8 cellular contexts compared by ENCODE assay signal in genomic region chr11:96389604-96390402, GRCh38. TPM values are rescaled to one million over a fixed set of nuclear protein-coding genes. Genes with fewer than 3 reads are reported as not detected.
DNase-seq lines count a peak whose midpoint lies in the region; ATAC-seq, FAIRE-seq and TF ChIP-seq lines count a peak whose summit lies in the region.

Gene CCDC82, minus strand, starts transcription at chr11:96389912. Its CDS starts 5,165 bp downstream, at chr11:96384747.
Gene JRKL, plus strand, starts transcription at chr11:96390013. Its CDS starts 637 bp downstream, at chr11:96390650.

- H3K27ac ChIP-seq in BLaER1 treated with 17β-estradiol and CSF1 and Interleukin-3, amounts not matched to agents 10 nM and 100 nM: peak within 1 kb of the TSS; percentile 79 to 90 (median 85)
- H3K27ac ChIP-seq in HepG2 (ENCODE audit: extremely low read length, insufficient read depth, low read length): peak within 1 kb of the TSS; percentile 78

- TF ChIP-seq CTCF in HepG2 (CRISPR knock-in tag; IDR thresholded peaks at IDR 0.05): 0 out of 2 replicates have a peak, but pooled peaks have one; percentile 9

- TF ChIP-seq EP300 in HepG2 (IDR thresholded peaks at IDR 0.05; ENCODE audit: low read depth in 2 of 2, low read length in 2 of 2) (0 out of 4 replicates have a peak, but pooled peaks of 1 of the 2 experiments have one; percentile 36), HepG2 (CRISPR knock-in tag; IDR thresholded peaks at IDR 0.05; ENCODE audit: borderline replicate concordance) (no peak)

- intact Hi-C loops in HepG2 (cut with micrococcal nuclease; ENCODE audit: unreplicated experiment): loop anchor here (1.0 kb wide), 2 partner anchors 376 to 601 kb away; partner anchors contain the start of gene FAM76B

- FAIRE-seq in HepG2 (lab: Jason Lieb, UNC): no peak

- peak within 1 kb of the TSS; percentile 89 for H3K4me3 Mint-ChIP-seq in activated CD4-positive, alpha-beta T cell treated with anti-CD3 and anti-CD28 coated beads, Interleukin-2, amount 10 ng/mL, durations not matched to agents 7 days and 5 days

- peaks cover 0 to 25% (median 0%) of the 10 kb centered on the region in 11 experiments; a peak in 7 of 22 replicates for H4K20me1 ChIP-seq in BLaER1 treated with 17β-estradiol and CSF1 and Interleukin-3, amounts not matched to agents 10 nM and 100 nM
- H4K20me1 ChIP-seq in HepG2 (ENCODE audit: insufficient read depth, low read length): no peaks in the 10 kb centered on the region

- H3K4me3 ChIP-seq in BLaER1 treated with 17β-estradiol and CSF1 and Interleukin-3, amounts not matched to agents 10 nM and 100 nM: peak within 1 kb of the TSS; percentile 85 to 99 (median 92)
- peak within 1 kb of the TSS; percentile 79 to 81 (median 80) for H3K4me3 ChIP-seq in HepG2 (replicated peaks in 1 of 3; ENCODE audit: insufficient read depth in 1 of 3, low read depth in 2 of 3, low read length in 3 of 3)

- H3K9me3 Mint-ChIP-seq in activated CD4-positive, alpha-beta T cell treated with anti-CD3 and anti-CD28 coated beads, Interleukin-2, amount 10 ng/mL, durations not matched to agents 7 days and 5 days: no peaks in the 10 kb centered on the region

- H3K79me2 ChIP-seq in HepG2 (ENCODE audit: insufficient read depth, low read length): peaks cover 41% of the 10 kb centered on the region

- POLR2A ChIA-PET in activated CD4-positive, alpha-beta T cell treated with anti-CD3 and anti-CD28 coated beads, Interleukin-2, amount 10 ng/mL, durations not matched to agents 7 days and 5 days (lab: Charles Lee): interaction anchor here (0.6 to 1.6 kb wide), 6 partner anchors 18 to 601 kb away, joined by 3 to 7 read pairs (median 4); partner anchors contain the start of gene MAML2
- POLR2A ChIA-PET in HepG2 (lab: Yijun Ruan, JAX): interaction anchor here (0.6 to 2.5 kb wide), 20 partner anchors 10 to 1321 kb away, joined by 3 to 25 read pairs (median 4); partner anchors contain the start of genes CEP57, FAM76B, MAML2 and MTMR2

- peaks cover 0 to 24% (median 9%) of the 10 kb centered on the region in 11 experiments; a peak in 13 of 22 replicates for H3K36me3 ChIP-seq in BLaER1 treated with 17β-estradiol and CSF1 and Interleukin-3, amounts not matched to agents 10 nM and 100 nM
- 0 out of 5 replicates have a peak, but pooled peaks cover 0 to 3% of the 10 kb centered on the region in 2 experiments for H3K36me3 ChIP-seq in HepG2 (replicated peaks in 1 of 2; ENCODE audit: control insufficient read depth in 1 of 2, insufficient read depth in 2 of 2, low read length in 2 of 2)

- TF ChIP-seq RAD21 in HepG2 (CRISPR knock-in tag; IDR thresholded peaks at IDR 0.05): 0 out of 2 replicates have a peak, but pooled peaks have one; percentile 33

- H2AFZ ChIP-seq in HepG2 (ENCODE audit: low read length): no peak within 1 kb of the TSS

- peaks cover 61% of the 10 kb centered on the region for H3K4me1 Mint-ChIP-seq in activated CD4-positive, alpha-beta T cell treated with anti-CD3 and anti-CD28 coated beads, Interleukin-2, amount 10 ng/mL, durations not matched to agents 7 days and 5 days

- H3K9ac ChIP-seq in BLaER1 treated with 17β-estradiol and CSF1 and Interleukin-3, amounts not matched to agents 10 nM and 100 nM: peak within 1 kb of the TSS; percentile 84 to 94 (median 87)
- H3K9ac ChIP-seq in HepG2 (ENCODE audit: insufficient read depth, low read depth, low read length): peak within 1 kb of the TSS; percentile 92

- peaks cover 0 to 7% (median 0%) of the 10 kb centered on the region in 11 experiments; a peak in 4 of 22 replicates for H3K9me3 ChIP-seq in BLaER1 treated with 17β-estradiol and CSF1 and Interleukin-3, amounts not matched to agents 10 nM and 100 nM (replicated peaks in 1 of 11)
- peaks cover 11% of the 10 kb centered on the region; the same call in 1 of the 2 replicates for H3K9me3 ChIP-seq in HepG2 (ENCODE audit: low read length)

- BruUV-seq in HepG2 (replicated peaks; lab: Mats Ljungman, UMichigan): no TSS peak

- H3K4me2 ChIP-seq in BLaER1 treated with 17β-estradiol and CSF1 and Interleukin-3, amounts not matched to agents 10 nM and 100 nM: peak within 1 kb of the TSS; percentile 83 to 96 (median 87)
- H3K4me2 ChIP-seq in HepG2 (ENCODE audit: low read depth, low read length): peak within 1 kb of the TSS; percentile 96

- no peaks in the 10 kb centered on the region for H3K27me3 Mint-ChIP-seq in activated CD4-positive, alpha-beta T cell treated with anti-CD3 and anti-CD28 coated beads, Interleukin-2, amount 10 ng/mL, durations not matched to agents 7 days and 5 days

- H3K4me1 ChIP-seq in BLaER1 treated with 17β-estradiol and CSF1 and Interleukin-3, amounts not matched to agents 10 nM and 100 nM: peaks cover 20 to 61% (median 26%) of the 10 kb centered on the region in 10 experiments
- peaks cover 51% of the 10 kb centered on the region for H3K4me1 ChIP-seq in HepG2 (ENCODE audit: insufficient read depth, low read length)

- H3K36me3 Mint-ChIP-seq in activated CD4-positive, alpha-beta T cell treated with anti-CD3 and anti-CD28 coated beads, Interleukin-2, amount 10 ng/mL, durations not matched to agents 7 days and 5 days (ENCODE audit: low read depth): peaks cover 27% of the 10 kb centered on the region

- CTCF ChIA-PET in activated CD4-positive, alpha-beta T cell treated with anti-CD3 and anti-CD28 coated beads, Interleukin-2, amount 10 ng/mL, durations not matched to agents 7 days and 5 days (lab: Charles Lee): interaction anchor here (0.6 to 3.0 kb wide), 8 partner anchors 19 to 599 kb away, joined by 3 to 20 read pairs (median 3); partner anchors contain the start of gene MAML2
- CTCF ChIA-PET in HepG2 (lab: Yijun Ruan, JAX; ENCODE audit: low intra/inter-chr PET ratio, low total read pairs): no interaction called here

- H3K27ac Mint-ChIP-seq in activated CD4-positive, alpha-beta T cell treated with anti-CD3 and anti-CD28 coated beads, Interleukin-2, amount 10 ng/mL, durations not matched to agents 7 days and 5 days: peak within 1 kb of the TSS; percentile 95

- DNase-seq in NCI-H526 (lab: John Stamatoyannopoulos, UW): peak; percentile 97 to 100
- peak; percentile 98 for DNase-seq in activated CD4-positive, alpha-beta T cell treated with anti-CD3 and anti-CD28 coated beads, Interleukin-2, amount 10 ng/mL, durations not matched to agents 7 days and 5 days
- peak; percentile 92 for DNase-seq in dedifferentiated amniotic fluid mesenchymal stem cell (ENCODE audit: extremely low spot score)
- peak; percentile 91 for DNase-seq in HepG2 (ENCODE audit: low spot score)
- peak; percentile 98 for DNase-seq in stimulated activated CD4-positive, alpha-beta T cell treated with anti-CD3 and anti-CD28 coated beads, Interleukin-2, amount 100 ng/mL, for 48 hours

- TF ChIP-seq POLR2A in HepG2 (IDR thresholded peaks at IDR 0.05; ENCODE audit: insufficient read depth in 1 of 2, low read depth in 2 of 2, low read length in 2 of 2): peak; percentile 58 to 83

- in situ Hi-C loops in HepG2 (cut with HindIII; ENCODE audit: extremely low pct_ligation_motif_present, low pct_unique_long_range_greater_than_20kb): loop anchor here (10.0 kb wide), 1 partner anchor 555 kb away; no protein-coding TSS in a partner anchor

- peak; percentile 93 for ATAC-seq in GM19328 (IDR thresholded peaks at IDR 0.05; ENCODE audit: unreplicated experiment)
- ATAC-seq in HG03469 (IDR thresholded peaks at IDR 0.05; ENCODE audit: unreplicated experiment): peak; percentile 77
- peak; percentile 97 for ATAC-seq in HepG2

- H3K27me3 ChIP-seq in BLaER1 treated with 17β-estradiol and CSF1 and Interleukin-3, amounts not matched to agents 10 nM and 100 nM: no peaks in the 10 kb centered on the region
- H3K27me3 ChIP-seq in HepG2 (ENCODE audit: control insufficient read depth in 1 of 2, insufficient read depth in 2 of 2, low read length in 2 of 2): no peaks in the 10 kb centered on the region

- 6% methylated on average over 9 of the region's 61 CpGs for WGBS in HepG2 (ENCODE audit: low lambda C conversion rate)

RNA-seq across cellular contexts. Expression of gene CCDC82, which starts in this region (rescaled TPM):
- 10 to 100 TPM; 34.0 to 38.0 TPM for total RNA-seq in activated CD4-positive, alpha-beta T cell treated with anti-CD3 and anti-CD28 coated beads, Interleukin-2, amount 10 ng/mL, durations not matched to agents 7 days and 5 days
- total RNA-seq in HepG2 (2016; rRNA removed; fragmentation: Illumina TruSeq; extraction: Trizol): 19.7 and 23.5 TPM in 2 replicates
- total RNA-seq in HepG2 (2016; cell fraction: cytosol; rRNA removed; fragmentation: Illumina TruSeq; extraction: Trizol; ENCODE audit: low read depth): 1.8 and 2.4 TPM in 2 replicates
- 19.1 and 24.0 TPM in 2 replicates for total RNA-seq in HepG2 (2016; cell fraction: insoluble cytoplasmic fraction; rRNA removed; fragmentation: Illumina TruSeq; extraction: Trizol)
- total RNA-seq in HepG2 (2016; cell fraction: membrane; rRNA removed; fragmentation: Illumina TruSeq; extraction: Trizol): 4.7 and 4.9 TPM in 2 replicates
- 39.8 and 47.6 TPM in 2 replicates for total RNA-seq in HepG2 (2016; cell fraction: nucleus; rRNA removed; fragmentation: Illumina TruSeq; extraction: Trizol)
- 21.6 and 25.7 TPM in 2 replicates for polyA plus RNA-seq in HepG2 (2011; rRNA removed)
- polyA plus RNA-seq in HepG2 (2011; cell fraction: cytosol; rRNA removed): 3.6 and 6.5 TPM in 2 replicates
- polyA plus RNA-seq in HepG2 (2011; cell fraction: nucleus; rRNA removed): 33.4 and 54.2 TPM in 2 replicates
- 33.3 and 38.3 TPM in 2 replicates for polyA plus RNA-seq in HepG2 (2012)
- 0.97 and 1.00 TPM in 2 replicates for polyA plus RNA-seq in HepG2 (2016; cell fraction: cytosol; fragmentation: Illumina TruSeq; extraction: Trizol; ENCODE audit: low read depth)
- polyA plus RNA-seq in HepG2 (2016; cell fraction: insoluble cytoplasmic fraction; fragmentation: Illumina TruSeq; extraction: Trizol; ENCODE audit: low read depth): 29.2 and 34.9 TPM in 2 replicates
- 2.5 and 3.9 TPM in 2 replicates for polyA plus RNA-seq in HepG2 (2016; cell fraction: membrane; fragmentation: Illumina TruSeq; extraction: Trizol; ENCODE audit: low read depth)
- 90.4 and 109 TPM in 2 replicates for polyA plus RNA-seq in HepG2 (2016; cell fraction: nucleus; fragmentation: Illumina TruSeq; extraction: Trizol; ENCODE audit: insufficient read depth, low read depth)
- polyA minus RNA-seq in HepG2 (2011; rRNA and poly(A)+ RNA removed; ENCODE audit: low replicate concordance): 5.4 and 6.3 TPM in 2 replicates
- 9.4 and 9.6 TPM in 2 replicates for polyA minus RNA-seq in HepG2 (2011; cell fraction: cytosol; rRNA and poly(A)+ RNA removed)
- polyA minus RNA-seq in HepG2 (2011; cell fraction: nucleus; rRNA and poly(A)+ RNA removed): 91.0 and 94.6 TPM in 2 replicates

RNA-seq across cellular contexts. Expression of gene JRKL, which starts in this region (rescaled TPM):
- total RNA-seq in activated CD4-positive, alpha-beta T cell treated with anti-CD3 and anti-CD28 coated beads, Interleukin-2, amount 10 ng/mL, durations not matched to agents 7 days and 5 days: 10 to 100 TPM; 10.3 to 10.9 TPM
- 4.5 and 8.6 TPM in 2 replicates for total RNA-seq in HepG2 (2016; rRNA removed; fragmentation: Illumina TruSeq; extraction: Trizol)
- 0.30 and 0.71 TPM in 2 replicates for total RNA-seq in HepG2 (2016; cell fraction: cytosol; rRNA removed; fragmentation: Illumina TruSeq; extraction: Trizol; ENCODE audit: low read depth)
- total RNA-seq in HepG2 (2016; cell fraction: insoluble cytoplasmic fraction; rRNA removed; fragmentation: Illumina TruSeq; extraction: Trizol): 4.8 and 8.5 TPM in 2 replicates
- total RNA-seq in HepG2 (2016; cell fraction: membrane; rRNA removed; fragmentation: Illumina TruSeq; extraction: Trizol): 2.2 and 2.8 TPM in 2 replicates
- 5.2 and 5.4 TPM in 2 replicates for total RNA-seq in HepG2 (2016; cell fraction: nucleus; rRNA removed; fragmentation: Illumina TruSeq; extraction: Trizol)
- polyA plus RNA-seq in HepG2 (2011; rRNA removed): 2.6 and 3.2 TPM in 2 replicates
- polyA plus RNA-seq in HepG2 (2011; cell fraction: cytosol; rRNA removed): 1.1 and 2.2 TPM in 2 replicates
- polyA plus RNA-seq in HepG2 (2011; cell fraction: nucleus; rRNA removed): 2.2 and 3.2 TPM in 2 replicates
- 4.1 and 5.4 TPM in 2 replicates for polyA plus RNA-seq in HepG2 (2012)
- 0.29 and 0.32 TPM in 2 replicates for polyA plus RNA-seq in HepG2 (2016; cell fraction: cytosol; fragmentation: Illumina TruSeq; extraction: Trizol; ENCODE audit: low read depth)
- polyA plus RNA-seq in HepG2 (2016; cell fraction: insoluble cytoplasmic fraction; fragmentation: Illumina TruSeq; extraction: Trizol; ENCODE audit: low read depth): 8.2 TPM in 2 replicates
- polyA plus RNA-seq in HepG2 (2016; cell fraction: membrane; fragmentation: Illumina TruSeq; extraction: Trizol; ENCODE audit: low read depth): 1.4 and 1.8 TPM in 2 replicates
- 9.1 and 11.5 TPM in 2 replicates for polyA plus RNA-seq in HepG2 (2016; cell fraction: nucleus; fragmentation: Illumina TruSeq; extraction: Trizol; ENCODE audit: insufficient read depth, low read depth)
- 0.62 and 0.96 TPM in 2 replicates for polyA minus RNA-seq in HepG2 (2011; rRNA and poly(A)+ RNA removed; ENCODE audit: low replicate concordance)
- 2.6 and 2.8 TPM in 2 replicates for polyA minus RNA-seq in HepG2 (2011; cell fraction: cytosol; rRNA and poly(A)+ RNA removed)
- 5.4 and 6.5 TPM in 2 replicates for polyA minus RNA-seq in HepG2 (2011; cell fraction: nucleus; rRNA and poly(A)+ RNA removed)

Comparison
In these comparisons a context has a peak if more than half of its experiments do, and no peak if none do; other contexts are left out.
1. Peak in every context shown above with its lines: DNase-seq, ATAC-seq, H3K4me3 ChIP-seq and H3K27ac ChIP-seq.